Comparison of ENCODE assay signal across 21 cellular contexts in genomic region chr22:26536762-26537134, GRCh38.
"Had no signal": no experiment of that assay in that cellular context is flagged by ENCODE, and none has a peak within 500 bp of the region (broad histone marks: within the 10 kb centered on the region; RNA-seq: fewer than 3 reads in every experiment).

No MANE protein-coding gene starts in this region.

- H3K27ac Mint-ChIP-seq: activated T-helper 2 cell treated with anti-CD3 and anti-CD28 coated beads, Interferon-gamma antibody, Interleukin-2, Interleukin-4, amounts not matched to agents 10 μg/mL and 5 μg/mL and 100 μg/mL, durations not matched to agents 14 hours and 24 hours and 36 hours; T-cell had no signal

- H3K36me3 ChIP-seq: colonic mucosa, uterus had no signal

- H3K27ac ChIP-seq: brain microvascular endothelial cell, colonic mucosa, foreskin keratinocyte, neutrophil, right lobe of liver, tibial nerve, uterus had no signal

- FAIRE-seq: pancreas, small intestine had no signal

- DNase-seq: activated CD4-positive, alpha-beta T cell treated with anti-CD3 and anti-CD28 coated beads, Interleukin-2, amount 50 U/mL, for 1 hour; activated naive CD4-positive, alpha-beta T cell treated with Interleukin-2 at 50 U/mL for 16 hours; anterior cingulate cortex; brain microvascular endothelial cell; central memory CD4-positive, alpha-beta T cell; colonic mucosa; hypothalamus; naive thymus-derived CD8-positive, alpha-beta T cell; right lobe of liver; SK-N-SH; small intestine; stimulated activated CD4-positive, alpha-beta T cell treated with anti-CD3 and anti-CD28 coated beads, Interleukin-15, amount 100 ng/mL, for 24 hours; stimulated activated CD4-positive, alpha-beta T cell treated with anti-CD3 and anti-CD28 coated beads, Interleukin-2, amount 100 ng/mL, for 48 hours; substantia nigra; T-cell; uterus had no signal

- H3K9me3 ChIP-seq: colonic mucosa, neutrophil, pancreas, right lobe of liver, SK-N-SH, tibial nerve, uterus had no signal

- H3K27me3 ChIP-seq: brain microvascular endothelial cell, colonic mucosa, foreskin keratinocyte, neutrophil, pancreas, right lobe of liver, tibial nerve, uterus had no signal

- ATAC-seq: naive thymus-derived CD8-positive, alpha-beta T cell; T-cell had no signal

- H3K4me1 ChIP-seq: colonic mucosa, right lobe of liver, tibial nerve, uterus had no signal

- H3K9me2 ChIP-seq: SK-N-SH had no signal

- H3K4me3 Mint-ChIP-seq: naive thymus-derived CD8-positive, alpha-beta T cell; T-cell had no signal

- H3K4me2 ChIP-seq: SK-N-SH had no signal

- H3K27me3 Mint-ChIP-seq: naive thymus-derived CD8-positive, alpha-beta T cell; T-cell had no signal

- H3K9me3 Mint-ChIP-seq: activated T-helper 2 cell treated with anti-CD3 and anti-CD28 coated beads, Interferon-gamma antibody, Interleukin-2, Interleukin-4, amounts not matched to agents 10 μg/mL and 5 μg/mL and 100 μg/mL, durations not matched to agents 14 hours and 24 hours and 36 hours; naive thymus-derived CD8-positive, alpha-beta T cell; T-cell had no signal

- H3K4me3 ChIP-seq: colonic mucosa, pancreas, right lobe of liver, tibial nerve, uterus had no signal

- H3K9ac ChIP-seq: SK-N-SH had no signal
